Comparison of ENCODE assay signal across 6 cellular contexts in the genomic region with DNA sequence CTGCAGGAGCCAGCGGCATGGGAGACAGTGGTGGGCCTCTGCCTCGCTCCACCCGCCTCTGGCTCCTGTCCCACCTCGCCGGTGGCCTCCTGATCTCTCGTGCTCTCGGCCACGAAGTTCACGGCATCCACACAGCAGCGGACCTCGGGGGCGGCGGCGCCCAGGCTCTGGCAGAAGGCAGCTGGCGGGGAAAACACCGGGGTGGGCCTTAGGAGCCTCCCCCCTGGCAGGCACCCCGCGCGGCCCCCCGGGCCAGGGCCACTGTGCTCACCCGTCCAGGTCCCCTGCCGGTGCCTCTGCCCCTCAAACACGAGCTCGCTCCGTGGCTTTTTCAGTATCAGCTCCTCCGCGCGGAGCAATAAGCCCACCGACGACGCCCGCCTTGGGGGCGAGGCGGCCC. TPM values are rescaled to one million over a fixed set of nuclear protein-coding genes. Genes with fewer than 3 reads are reported as not detected.
A peak's percentile ranks its signal among the peaks of the same experiment; 100 is the strongest.
DNase-seq lines count a peak whose midpoint lies in the region.

No MANE protein-coding gene starts in this region.

- peak overlapping the region; percentile 83 for H3K4me3 ChIP-seq in CD8-positive, alpha-beta memory T cell (ENCODE audit: low read length)
- H3K4me3 ChIP-seq in mesenchymal stem cell (ENCODE audit: insufficient read depth in 1 of 2, low read depth in 1 of 2, low read length in 2 of 2), result peak overlapping the region in 1 of 2 experiments; percentile 80

- intact Hi-C loops in activated T-helper 2 cell treated with anti-CD3 and anti-CD28 coated beads, Interferon-gamma antibody, Interleukin-2, Interleukin-4, amounts not matched to agents 10 μg/mL and 5 μg/mL and 100 μg/mL, durations not matched to agents 14 hours and 24 hours and 36 hours (cut with micrococcal nuclease), result no loop called here

- peaks cover 2% of the 10 kb centered on the region for H3K79me1 ChIP-seq in mesenchymal stem cell (replicated peaks; ENCODE audit: low read length, poor library complexity, severe bottlenecking)

- CTCF ChIA-PET in CD8-positive, alpha-beta memory T cell (lab: Charles Lee), result interaction anchor here (0.7 to 2.6 kb wide), 11 partner anchors 8 to 189 kb away, joined by 3 to 15 read pairs (median 4); a partner anchor contains a TSS

- H3K27ac Mint-ChIP-seq in CD8-positive, alpha-beta memory T cell, result peak overlapping the region in 2 of 8 donors; percentile 86 to 98
- no peak overlapping the region for H3K27ac Mint-ChIP-seq in activated T-helper 2 cell treated with anti-CD3 and anti-CD28 coated beads, Interferon-gamma antibody, Interleukin-2, Interleukin-4, amounts not matched to agents 10 μg/mL and 5 μg/mL and 100 μg/mL, durations not matched to agents 14 hours and 24 hours and 36 hours

- 98% methylated on average over 34 of the region's 34 CpGs for WGBS in mesenchymal stem cell

- H3K4ac ChIP-seq in mesenchymal stem cell (ENCODE audit: low read depth in 1 of 2, low read length in 2 of 2), result no peak overlapping the region

- H3K27me3 ChIP-seq in CD8-positive, alpha-beta memory T cell (ENCODE audit: insufficient read depth, low read length, poor library complexity, severe bottlenecking), result no peaks in the 10 kb centered on the region
- peaks cover 0 to 28% of the 10 kb centered on the region in 2 experiments for H3K27me3 ChIP-seq in mesenchymal stem cell (ENCODE audit: control insufficient read depth in 1 of 2, insufficient read depth in 1 of 2, low read length in 2 of 2)

- peaks cover 45% of the 10 kb centered on the region for H3K4me1 ChIP-seq in CD8-positive, alpha-beta memory T cell (ENCODE audit: insufficient read depth, low read length)
- peaks cover 1% of the 10 kb centered on the region for H3K4me1 ChIP-seq in mesenchymal stem cell (ENCODE audit: control insufficient read depth, insufficient read depth, low read depth, low read length)

- no peak overlapping the region for H2BK120ac ChIP-seq in mesenchymal stem cell (ENCODE audit: low read depth, low read length)

- no peak overlapping the region for H3K14ac ChIP-seq in mesenchymal stem cell (ENCODE audit: low read length in 2 of 2)

- no peak overlapping the region for H2AK5ac ChIP-seq in mesenchymal stem cell (ENCODE audit: low read length, severe bottlenecking)

- H3K27ac ChIP-seq in CD8-positive, alpha-beta memory T cell (ENCODE audit: low read depth, low read length), result peak overlapping the region; percentile 82
- no peak overlapping the region for H3K27ac ChIP-seq in mesenchymal stem cell (ENCODE audit: low read length, poor library complexity, severe bottlenecking)

- no peak overlapping the region for H2AFZ ChIP-seq in mesenchymal stem cell (ENCODE audit: low read depth, low read length)

- H3K4me2 ChIP-seq in mesenchymal stem cell (ENCODE audit: low read length, poor library complexity, severe bottlenecking), result no peak overlapping the region

- H2BK15ac ChIP-seq in mesenchymal stem cell (ENCODE audit: low read depth, poor library complexity, severe bottlenecking), result no peak overlapping the region

- no peak overlapping the region for H3K23ac ChIP-seq in mesenchymal stem cell (ENCODE audit: low read length in 2 of 2)

- H3K27me3 Mint-ChIP-seq in CD8-positive, alpha-beta memory T cell, result peaks cover 0 to 7% of the 10 kb centered on the region in 2 donors
- H3K27me3 Mint-ChIP-seq in activated T-helper 2 cell treated with anti-CD3 and anti-CD28 coated beads, Interferon-gamma antibody, Interleukin-2, Interleukin-4, amounts not matched to agents 10 μg/mL and 5 μg/mL and 100 μg/mL, durations not matched to agents 14 hours and 24 hours and 36 hours (ENCODE audit: low read depth), result peaks cover 2% of the 10 kb centered on the region

- no peak for DNase-seq in CD8-positive, alpha-beta memory T cell
- no peak for DNase-seq in activated T-helper 2 cell treated with anti-CD3 and anti-CD28 coated beads, Interferon-gamma antibody, Interleukin-2, Interleukin-4, amounts not matched to agents 10 μg/mL and 5 μg/mL and 100 μg/mL, durations not matched to agents 14 hours and 24 hours and 36 hours (ENCODE audit: low spot score)
- DNase-seq in mesenchymal stem cell (no peak), NCI-H524 treated with DMSO at 0.1 percent for 48 hours (lab: John Stamatoyannopoulos, UW) (no peak), cerebellar nuclear complex (lab: John Stamatoyannopoulos, UW) (no peak), AG20443 (ENCODE audit: low spot score) (no peak)

- H2BK12ac ChIP-seq in mesenchymal stem cell (ENCODE audit: low read length in 2 of 2), result no peak overlapping the region

- POLR2A ChIA-PET in CD8-positive, alpha-beta memory T cell (lab: Charles Lee), result interaction anchor here (0.6 to 2.7 kb wide), 11 partner anchors 9 to 219 kb away, joined by 3 to 19 read pairs (median 4); a partner anchor contains a TSS

- no peaks in the 10 kb centered on the region for H3K9me3 ChIP-seq in CD8-positive, alpha-beta memory T cell (ENCODE audit: low read length)
- H3K9me3 ChIP-seq in mesenchymal stem cell (ENCODE audit: control insufficient read depth, low read length), result no peaks in the 10 kb centered on the region

- peaks cover 20% of the 10 kb centered on the region for H3K36me3 ChIP-seq in CD8-positive, alpha-beta memory T cell (ENCODE audit: insufficient read depth, low read length)
- peaks cover 36 to 83% of the 10 kb centered on the region in 2 experiments for H3K36me3 ChIP-seq in mesenchymal stem cell (ENCODE audit: control insufficient read depth in 1 of 2, insufficient read depth in 2 of 2, low read depth in 1 of 2, low read length in 2 of 2)

- no peak overlapping the region for H3K18ac ChIP-seq in mesenchymal stem cell (ENCODE audit: low read depth in 1 of 2, low read length in 2 of 2)

- no peaks in the 10 kb centered on the region for H3K9me3 Mint-ChIP-seq in CD8-positive, alpha-beta memory T cell
- no peaks in the 10 kb centered on the region for H3K9me3 Mint-ChIP-seq in activated T-helper 2 cell treated with anti-CD3 and anti-CD28 coated beads, Interferon-gamma antibody, Interleukin-2, Interleukin-4, amounts not matched to agents 10 μg/mL and 5 μg/mL and 100 μg/mL, durations not matched to agents 14 hours and 24 hours and 36 hours

- peak overlapping the region; percentile 84 for H3K9ac ChIP-seq in mesenchymal stem cell (ENCODE audit: low read length)

- H2BK5ac ChIP-seq in mesenchymal stem cell (ENCODE audit: low read depth, low read length, poor library complexity, severe bottlenecking), result no peak overlapping the region

- peak overlapping the region; percentile 91 to 95 (median 93) for H3K4me3 Mint-ChIP-seq in CD8-positive, alpha-beta memory T cell
- peak overlapping the region; percentile 58 for H3K4me3 Mint-ChIP-seq in activated T-helper 2 cell treated with anti-CD3 and anti-CD28 coated beads, Interferon-gamma antibody, Interleukin-2, Interleukin-4, amounts not matched to agents 10 μg/mL and 5 μg/mL and 100 μg/mL, durations not matched to agents 14 hours and 24 hours and 36 hours (ENCODE audit: low read depth)

- peaks cover 28 to 54% (median 38%) of the 10 kb centered on the region in 3 donors for H3K4me1 Mint-ChIP-seq in CD8-positive, alpha-beta memory T cell
- H3K4me1 Mint-ChIP-seq in activated T-helper 2 cell treated with anti-CD3 and anti-CD28 coated beads, Interferon-gamma antibody, Interleukin-2, Interleukin-4, amounts not matched to agents 10 μg/mL and 5 μg/mL and 100 μg/mL, durations not matched to agents 14 hours and 24 hours and 36 hours (ENCODE audit: low read depth), result peaks cover 25% of the 10 kb centered on the region

- H4K91ac ChIP-seq in mesenchymal stem cell (ENCODE audit: low read length), result no peak overlapping the region

- no peak overlapping the region for H4K8ac ChIP-seq in mesenchymal stem cell (ENCODE audit: low read length)

- H3K36me3 Mint-ChIP-seq in CD8-positive, alpha-beta memory T cell, result peaks cover 0 to 39% (median 0%) of the 10 kb centered on the region in 3 donors
- peaks cover 22% of the 10 kb centered on the region for H3K36me3 Mint-ChIP-seq in activated T-helper 2 cell treated with anti-CD3 and anti-CD28 coated beads, Interferon-gamma antibody, Interleukin-2, Interleukin-4, amounts not matched to agents 10 μg/mL and 5 μg/mL and 100 μg/mL, durations not matched to agents 14 hours and 24 hours and 36 hours (ENCODE audit: low read depth)

RNA-seq across cellular contexts. Expression of a gene that starts 0.4 kb away (rescaled TPM):
- total RNA-seq in CD8-positive, alpha-beta memory T cell, result 1 to 10 TPM; 2.2 to 2.3 TPM
- polyA plus RNA-seq in CD8-positive, alpha-beta memory T cell, result 2.0 TPM
- total RNA-seq in activated T-helper 2 cell treated with anti-CD3 and anti-CD28 coated beads, Interferon-gamma antibody, Interleukin-2, Interleukin-4, amounts not matched to agents 10 μg/mL and 5 μg/mL and 100 μg/mL, durations not matched to agents 14 hours and 24 hours and 36 hours, result 0.76 and 1.3 TPM in 2 replicates
- polyA plus RNA-seq in mesenchymal stem cell (2013, experiment 1 of 2), result 0.17 TPM
- 0.23 TPM for polyA plus RNA-seq in mesenchymal stem cell (2013, experiment 2 of 2)

RNA-seq across cellular contexts. Expression of a gene that starts 4.0 kb away (rescaled TPM):
- under 1 TPM; 0.37 to 0.38 TPM for total RNA-seq in CD8-positive, alpha-beta memory T cell
- polyA plus RNA-seq in CD8-positive, alpha-beta memory T cell, result 0.23 TPM
- total RNA-seq in activated T-helper 2 cell treated with anti-CD3 and anti-CD28 coated beads, Interferon-gamma antibody, Interleukin-2, Interleukin-4, amounts not matched to agents 10 μg/mL and 5 μg/mL and 100 μg/mL, durations not matched to agents 14 hours and 24 hours and 36 hours, result 0.32 and 0.44 TPM in 2 replicates
- 0.14 TPM for polyA plus RNA-seq in mesenchymal stem cell (2013, experiment 1 of 2)
- polyA plus RNA-seq in mesenchymal stem cell (2013, experiment 2 of 2), result 0.22 TPM

RNA-seq across cellular contexts. Expression of a gene that starts 33.1 kb away (rescaled TPM):
- total RNA-seq in CD8-positive, alpha-beta memory T cell, result not detected
- not detected for polyA plus RNA-seq in CD8-positive, alpha-beta memory T cell
- not detected in 2 replicates for total RNA-seq in activated T-helper 2 cell treated with anti-CD3 and anti-CD28 coated beads, Interferon-gamma antibody, Interleukin-2, Interleukin-4, amounts not matched to agents 10 μg/mL and 5 μg/mL and 100 μg/mL, durations not matched to agents 14 hours and 24 hours and 36 hours
- 0.03 TPM for polyA plus RNA-seq in mesenchymal stem cell (2013, experiment 1 of 2)
- not detected for polyA plus RNA-seq in mesenchymal stem cell (2013, experiment 2 of 2)

RNA-seq across cellular contexts. Expression of a gene that starts 40.9 kb away (rescaled TPM):
- total RNA-seq in CD8-positive, alpha-beta memory T cell, result 100 to 1,000 TPM in 1 of 2 experiments, 10 to 100 TPM in 1; 90.0 to 101 TPM
- polyA plus RNA-seq in CD8-positive, alpha-beta memory T cell, result 85.1 TPM
- 91.4 and 103 TPM in 2 replicates for total RNA-seq in activated T-helper 2 cell treated with anti-CD3 and anti-CD28 coated beads, Interferon-gamma antibody, Interleukin-2, Interleukin-4, amounts not matched to agents 10 μg/mL and 5 μg/mL and 100 μg/mL, durations not matched to agents 14 hours and 24 hours and 36 hours
- 37.5 TPM for polyA plus RNA-seq in mesenchymal stem cell (2013, experiment 1 of 2)
- 36.9 TPM for polyA plus RNA-seq in mesenchymal stem cell (2013, experiment 2 of 2)

RNA-seq across cellular contexts. Expression of a gene that starts 41.1 kb away (rescaled TPM):
- total RNA-seq in CD8-positive, alpha-beta memory T cell, result 100 to 1,000 TPM; 187 to 192 TPM
- polyA plus RNA-seq in CD8-positive, alpha-beta memory T cell, result 69.0 TPM
- total RNA-seq in activated T-helper 2 cell treated with anti-CD3 and anti-CD28 coated beads, Interferon-gamma antibody, Interleukin-2, Interleukin-4, amounts not matched to agents 10 μg/mL and 5 μg/mL and 100 μg/mL, durations not matched to agents 14 hours and 24 hours and 36 hours, result 112 and 126 TPM in 2 replicates
- 84.3 TPM for polyA plus RNA-seq in mesenchymal stem cell (2013, experiment 1 of 2)
- 84.9 TPM for polyA plus RNA-seq in mesenchymal stem cell (2013, experiment 2 of 2)
